In genomic region chr20:3068075-3068474, GRCh38 we compare ENCODE assay signal across 1 cellular context.
TF ChIP-seq lines count a peak whose summit lies in the region.

No MANE protein-coding gene starts in this region.

TF ChIP-seq in GM12878, 131 proteins besides CTCF, POLR2A, EP300 and RAD21 (continued from another document):
- no peak for TF ChIP-seq SRF (IDR thresholded peaks at IDR 0.05; ENCODE audit: low read depth in 2 of 2, low read length in 2 of 2)
- no peak for TF ChIP-seq ZNF24 (IDR thresholded peaks at IDR 0.05)
- no peak for TF ChIP-seq FOXM1 (IDR thresholded peaks at IDR 0.05; ENCODE audit: low read depth, low read length)
- TF ChIP-seq SREBF2 (IDR thresholded peaks at IDR 0.05; ENCODE audit: low read length) = no peak
